ENCODE assay signal across 8 cellular contexts in the genomic region with DNA sequence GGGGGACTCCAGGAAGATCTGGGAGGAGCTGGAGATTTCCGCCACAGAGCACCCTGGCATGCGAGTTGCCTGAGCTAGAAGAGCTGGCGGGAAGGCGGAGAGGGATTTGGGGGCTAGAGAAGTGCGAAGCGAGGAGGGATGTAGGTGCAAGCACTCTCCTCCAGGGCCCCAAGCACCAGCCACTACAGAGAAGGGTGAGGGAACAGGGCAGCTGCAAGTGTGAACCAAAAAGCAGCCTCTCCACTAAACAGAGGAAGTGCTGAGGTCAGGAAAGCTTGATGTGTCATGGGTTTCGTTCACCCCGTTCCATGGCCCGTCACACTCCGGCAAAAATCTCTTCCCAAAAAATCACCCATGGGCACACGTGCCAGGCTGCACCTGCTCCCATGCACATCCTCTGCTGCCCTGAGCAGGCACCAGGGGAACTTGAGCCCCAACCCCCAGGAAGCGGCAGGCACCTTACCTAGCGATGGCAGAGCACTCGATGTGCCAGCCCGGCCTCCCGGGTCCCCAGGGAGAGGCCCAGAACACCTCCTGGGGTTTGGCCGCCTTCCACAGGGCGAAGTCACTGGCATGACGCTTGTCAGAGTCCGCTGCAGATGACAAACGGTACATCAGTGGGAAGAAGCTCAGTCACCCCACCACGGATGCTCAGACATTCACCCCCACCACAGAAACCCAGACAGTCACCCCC. TPM values are rescaled to one million over a fixed set of nuclear protein-coding genes. Genes with fewer than 3 reads are reported as not detected.
DNase-seq lines count a peak whose midpoint lies in the region; ATAC-seq and TF ChIP-seq lines count a peak whose summit lies in the region.

No MANE protein-coding gene starts in this region.

- no peaks in the 10 kb centered on the region for H3K9me3 Mint-ChIP-seq in central memory CD8-positive, alpha-beta T cell
- no peaks in the 10 kb centered on the region for H3K9me3 Mint-ChIP-seq in type B pancreatic cell

- ATAC-seq in GM19395 (IDR thresholded peaks at IDR 0.05; ENCODE audit: unreplicated experiment) (peak; percentile 75), HG03196 (IDR thresholded peaks at IDR 0.05; ENCODE audit: unreplicated experiment) (peak; percentile 81)
- ATAC-seq in central memory CD8-positive, alpha-beta T cell (replicated peaks; ENCODE audit: extremely low read depth, poor library complexity, severe bottlenecking): peak; percentile 49

- TF ChIP-seq CTCF in GM06990 (IDR thresholded peaks at IDR 0.05; ENCODE audit: insufficient read depth, low read length, poor library complexity, severe bottlenecking): no peak
- no peak for TF ChIP-seq CTCF in type B pancreatic cell (conservative IDR thresholded peaks at IDR 0.05)

- peaks cover 12% of the 10 kb centered on the region for H3K36me3 ChIP-seq in GM06990 (ENCODE audit: control insufficient read depth, insufficient read depth, low read length)

- no peaks in the 10 kb centered on the region for H3K27me3 Mint-ChIP-seq in central memory CD8-positive, alpha-beta T cell
- no peaks in the 10 kb centered on the region for H3K27me3 Mint-ChIP-seq in type B pancreatic cell

- H3K27ac Mint-ChIP-seq in central memory CD8-positive, alpha-beta T cell (ENCODE audit: low read depth): peak overlapping the region; percentile 89
- no peak overlapping the region for H3K27ac Mint-ChIP-seq in type B pancreatic cell

- H3K27me3 ChIP-seq in GM06990 (replicated peaks; ENCODE audit: control insufficient read depth, insufficient read depth, low read length): no peaks in the 10 kb centered on the region

- no peak overlapping the region; the same call in 1 of the 2 replicates for H3K4me3 ChIP-seq in GM06990 (replicated peaks; ENCODE audit: low read depth, low read length)

- H3K4me1 Mint-ChIP-seq in central memory CD8-positive, alpha-beta T cell: peaks cover 43% of the 10 kb centered on the region
- no peaks in the 10 kb centered on the region for H3K4me1 Mint-ChIP-seq in type B pancreatic cell (ENCODE audit: unreplicated experiment)

- DNase-seq in GM06990 (ENCODE audit: extremely low read depth, insufficient read length): peak; percentile 73
- no peak for DNase-seq in central memory CD8-positive, alpha-beta T cell (ENCODE audit: low spot score in 2 of 2)
- no peak for DNase-seq in type B pancreatic cell (ENCODE audit: extremely low spot score, unreplicated experiment)
- DNase-seq in NCI-H187 treated with DMSO at 0.1 percent for 48 hours (lab: John Stamatoyannopoulos, UW): no peak
- DNase-seq in globus pallidus (ENCODE audit: low spot score): no peak
- DNase-seq in AG20443 (ENCODE audit: low spot score): no peak

- peaks cover 23% of the 10 kb centered on the region for H3K36me3 Mint-ChIP-seq in central memory CD8-positive, alpha-beta T cell (ENCODE audit: insufficient read depth)
- H3K36me3 Mint-ChIP-seq in type B pancreatic cell: peaks cover 38% of the 10 kb centered on the region

- peak overlapping the region; percentile 40 for H3K4me3 Mint-ChIP-seq in central memory CD8-positive, alpha-beta T cell
- no peak overlapping the region for H3K4me3 Mint-ChIP-seq in type B pancreatic cell

RNA-seq across cellular contexts. Expression of gene CARS2, which starts 29.3 kb away (rescaled TPM):
- total RNA-seq in type B pancreatic cell (ENCODE audit: low replicate concordance): 62.0 and 73.4 TPM in 2 replicates

RNA-seq across cellular contexts. Expression of gene ING1, which starts 36.8 kb away (rescaled TPM):
- total RNA-seq in type B pancreatic cell (ENCODE audit: low replicate concordance): 17.8 and 18.0 TPM in 2 replicates
